In genomic region chr19:18417250-18418033, GRCh38 we compare ENCODE assay signal across 8 cellular contexts. TPM values are rescaled to one million over a fixed set of nuclear protein-coding genes. Genes with fewer than 3 reads are reported as not detected.
DNase-seq lines count a peak whose midpoint lies in the region; ATAC-seq and TF ChIP-seq lines count a peak whose summit lies in the region.

No MANE protein-coding gene starts in this region.

- H3K9me3 ChIP-seq in CD4-positive, alpha-beta T cell (ENCODE audit: control insufficient read depth, low read length): no peaks in the 10 kb centered on the region
- no peaks in the 10 kb centered on the region for H3K9me3 ChIP-seq in GM23248 (ENCODE audit: low read depth)
- H3K9me3 ChIP-seq in NT2/D1 (ENCODE audit: insufficient read depth, low read length): no peaks in the 10 kb centered on the region
- H3K9me3 ChIP-seq in right cardiac atrium (ENCODE audit: control insufficient read depth, low read length): no peaks in the 10 kb centered on the region
- H3K9me3 ChIP-seq in prostate gland: no peaks in the 10 kb centered on the region

- H2AFZ ChIP-seq in GM23248: peak overlapping the region; percentile 67

- peaks cover 31% of the 10 kb centered on the region for H3K79me2 ChIP-seq in GM23248 (ENCODE audit: insufficient read depth)

- H3K27ac Mint-ChIP-seq in CD4-positive, alpha-beta T cell: peak overlapping the region; percentile 81

- H3K27ac ChIP-seq in CD4-positive, alpha-beta T cell (ENCODE audit: low read depth, low read length): no peak overlapping the region
- H3K27ac ChIP-seq in GM23248 (peak overlapping the region; percentile 100), angular gyrus (ENCODE audit: low read depth, low read length) (peak overlapping the region; percentile 94), right cardiac atrium (ENCODE audit: low read length) (peak overlapping the region; percentile 98), prostate gland (peak overlapping the region; percentile 77 to 82)

- H3K36me3 ChIP-seq in GM23248 (ENCODE audit: low read depth) (no peaks in the 10 kb centered on the region), NT2/D1 (ENCODE audit: insufficient read depth, insufficient read length, low read length) (no peaks in the 10 kb centered on the region), prostate gland (no peaks in the 10 kb centered on the region)

- peaks cover 30% of the 10 kb centered on the region for H3K27me3 ChIP-seq in CD4-positive, alpha-beta T cell (ENCODE audit: control insufficient read depth, insufficient read depth, low read length)
- H3K27me3 ChIP-seq in GM23248 (replicated peaks; ENCODE audit: insufficient read depth) (no peaks in the 10 kb centered on the region), NT2/D1 (ENCODE audit: insufficient read depth, insufficient read length) (peaks cover 47% of the 10 kb centered on the region), right cardiac atrium (ENCODE audit: control insufficient read depth, insufficient read depth) (no peaks in the 10 kb centered on the region), prostate gland (replicated peaks; ENCODE audit: insufficient read depth) (no peaks in the 10 kb centered on the region)

- H3K4me2 ChIP-seq in GM23248 (ENCODE audit: unreplicated experiment): peak overlapping the region; percentile 74

- H3K9me2 ChIP-seq in GM23248 (ENCODE audit: insufficient read depth): no peaks in the 10 kb centered on the region

- peak overlapping the region; percentile 92 for H3K4me3 Mint-ChIP-seq in CD4-positive, alpha-beta T cell

- peaks cover 71% of the 10 kb centered on the region for H3K4me1 Mint-ChIP-seq in CD4-positive, alpha-beta T cell (ENCODE audit: low read depth)

- peak in 1 of 10 experiments; percentile 18 for DNase-seq in CD4-positive, alpha-beta T cell
- DNase-seq in GM23248 (peak; percentile 82), NT2/D1 (ENCODE audit: low read depth, low spot score) (no peak), right cardiac atrium (peak; percentile 91 to 97 (median 95)), prostate gland (ENCODE audit: low spot score) (no peak), T-helper 9 cell (no peak)

- WGBS in GM23248 (ENCODE audit: low coverage in 1 of 2, low lambda C conversion rate in 2 of 2, missing lambda C conversion rate in 2 of 2), 2 experiments: 1 to 3% methylated on average over 32 to 34 of the region's 54 CpGs
- under 1% methylated on average over 54 of the region's 54 CpGs for WGBS in right cardiac atrium
- 3% methylated on average over 52 of the region's 54 CpGs for WGBS in prostate gland

- H3K9me3 Mint-ChIP-seq in CD4-positive, alpha-beta T cell: no peaks in the 10 kb centered on the region

- intact Hi-C loops in CD4-positive, alpha-beta T cell (cut with DNase I, micrococcal nuclease): loop anchor here in 1 of 2 experiments (5.0 kb wide), 2 partner anchors 75 to 90 kb away; partner anchors contain the start of gene PGPEP1
- intact Hi-C loops in right cardiac atrium (cut with DNase I): loop anchor here in 2 of 4 donors (10.0 kb wide), 2 partner anchors 143 to 213 kb away; partner anchors contain the start of genes RAB3A (in 2 of the 2) and IQCN (in 1 of the 2)
- intact Hi-C loops in prostate gland (cut with DNase I): loop anchor here (5.0 to 10.0 kb wide), 2 partner anchors 140 to 213 kb away; partner anchors contain the start of gene RAB3A

- H3K9ac ChIP-seq in GM23248 (peak overlapping the region; percentile 94), NT2/D1 (ENCODE audit: insufficient read length, low read depth) (peak overlapping the region; percentile 80)

- H3K4me3 ChIP-seq in GM23248 (peak overlapping the region; percentile 52), NT2/D1 (ENCODE audit: insufficient read length, low read depth) (peak overlapping the region; percentile 58), right cardiac atrium (ENCODE audit: low read length) (peak overlapping the region; percentile 12), prostate gland (peak overlapping the region; percentile 26 to 28)

- ATAC-seq in CD4-positive, alpha-beta T cell (ENCODE audit: poor library complexity): no peak
- ATAC-seq in right cardiac atrium: peak; percentile 70 to 73
- no peak for ATAC-seq in HG03175 (IDR thresholded peaks at IDR 0.05; ENCODE audit: unreplicated experiment)

- H3F3A ChIP-seq in GM23248 (ENCODE audit: insufficient read depth): peaks cover 27% of the 10 kb centered on the region

- H3K27me3 Mint-ChIP-seq in CD4-positive, alpha-beta T cell: peaks cover 48% of the 10 kb centered on the region

- no peak for TF ChIP-seq POLR2A in prostate gland (IDR thresholded peaks at IDR 0.05)

- no peaks in the 10 kb centered on the region for H4K20me1 ChIP-seq in GM23248 (ENCODE audit: insufficient read depth)

- no peaks in the 10 kb centered on the region for H3K36me3 Mint-ChIP-seq in CD4-positive, alpha-beta T cell (ENCODE audit: low read depth)

- POLR2A ChIA-PET in CD4-positive, alpha-beta T cell (lab: Charles Lee): interaction anchor here (0.6 to 9.0 kb wide), 9 partner anchors 11 to 786 kb away, joined by 3 to 97 read pairs (median 4); partner anchors contain the start of genes CCDC124, JUND, LSM4 and NR2C2AP

- CTCF ChIA-PET in CD4-positive, alpha-beta T cell (lab: Charles Lee): interaction anchor here (1.5 to 5.7 kb wide), 5 partner anchors 11 to 225 kb away, joined by 3 to 32 read pairs (median 4); no protein-coding TSS in a partner anchor

- no peak for TF ChIP-seq CTCF in CD4-positive, alpha-beta T cell (IDR thresholded peaks at IDR 0.05)
- TF ChIP-seq CTCF in prostate gland (IDR thresholded peaks at IDR 0.05): no peak

- H3K4me1 ChIP-seq in GM23248 (ENCODE audit: insufficient read depth) (peaks cover 52% of the 10 kb centered on the region), NT2/D1 (ENCODE audit: insufficient read depth, insufficient read length) (peaks cover 42% of the 10 kb centered on the region), right cardiac atrium (ENCODE audit: control insufficient read depth, insufficient read depth, low read length) (peaks cover 7% of the 10 kb centered on the region), prostate gland (replicated peaks) (peaks cover 14% of the 10 kb centered on the region)

- in situ Hi-C loops in GM23248 (cut with MboI): no loop called here

RNA-seq across cellular contexts. Expression of gene SSBP4, which starts 1.8 kb away (rescaled TPM):
- 10 to 100 TPM; 44.0 to 50.9 TPM for total RNA-seq in CD4-positive, alpha-beta T cell
- 156 and 169 TPM in 2 replicates for total RNA-seq in GM23248 (2014; rRNA removed; shearing (Covaris generic))
- polyA plus RNA-seq in GM23248 (2016; fragmentation: Nextera tagmentation; extraction: Ambion mirVana): 46.5 and 46.9 TPM in 2 replicates
- 10 to 100 TPM; 32.7 to 40.0 (median 37.8) TPM for total RNA-seq in right cardiac atrium
- 36.2 TPM for polyA plus RNA-seq in right cardiac atrium
- total RNA-seq in prostate gland: 100 to 1,000 TPM in 1 of 2 donors, 10 to 100 TPM in 1; 71.5 to 120 TPM

RNA-seq across cellular contexts. Expression of gene LRRC25, which starts 20.0 kb away (rescaled TPM):
- under 1 TPM; 0.82 to 0.92 TPM for total RNA-seq in CD4-positive, alpha-beta T cell
- total RNA-seq in GM23248 (2014; rRNA removed; shearing (Covaris generic)): not detected in 2 replicates
- polyA plus RNA-seq in GM23248 (2016; fragmentation: Nextera tagmentation; extraction: Ambion mirVana) (not detected in 2 replicates), right cardiac atrium (1.5 TPM)
- total RNA-seq in right cardiac atrium (1 to 10 TPM; 3.1 to 4.3 (median 3.7) TPM), prostate gland (1 to 10 TPM; 1.6 to 5.5 TPM)

RNA-seq across cellular contexts. Expression of gene ISYNA1, which starts 20.5 kb away (rescaled TPM):
- 10 to 100 TPM; 34.1 to 41.3 TPM for total RNA-seq in CD4-positive, alpha-beta T cell
- 5.5 and 8.9 TPM in 2 replicates for total RNA-seq in GM23248 (2014; rRNA removed; shearing (Covaris generic))
- polyA plus RNA-seq in GM23248 (2016; fragmentation: Nextera tagmentation; extraction: Ambion mirVana) (12.3 and 17.2 TPM in 2 replicates), right cardiac atrium (50.7 TPM)
- total RNA-seq in right cardiac atrium (10 to 100 TPM; 36.9 to 55.4 (median 45.3) TPM), prostate gland (100 to 1,000 TPM in 1 of 2 donors, 10 to 100 TPM in 1; 71.6 to 690 TPM)

RNA-seq across cellular contexts. Expression of gene GDF15, which starts 31.5 kb away (rescaled TPM):
- total RNA-seq in CD4-positive, alpha-beta T cell: not detected
- total RNA-seq in GM23248 (2014; rRNA removed; shearing (Covaris generic)): 27.7 and 33.3 TPM in 2 replicates
- polyA plus RNA-seq in GM23248 (2016; fragmentation: Nextera tagmentation; extraction: Ambion mirVana) (32.7 and 36.0 TPM in 2 replicates), right cardiac atrium (0.25 TPM)
- total RNA-seq in right cardiac atrium (under 1 TPM in 3 of 4 donors, not detected in 1; 0.50 to 0.60 (median 0.53) TPM), prostate gland (100 to 1,000 TPM in 1 of 2 donors, 10 to 100 TPM in 1; 49.6 to 136 TPM)

Comparison
In these comparisons a context has a peak if more than half of its experiments do, and no peak if none do; other contexts are left out.
1. ATAC-seq: peak in right cardiac atrium (2 of 2); none in CD4-positive, alpha-beta T cell (single experiment) and HG03175 (single experiment).
2. DNase-seq: peak in GM23248 (single experiment) and right cardiac atrium (3 of 3); none in NT2/D1 (single experiment), prostate gland (single experiment) and T-helper 9 cell (single experiment).
3. Peak in every context shown above with its lines, with median percentiles within 50 percentile points of each other: H3K4me3 ChIP-seq.